Comparison of ENCODE assay signal across 2 cellular contexts in genomic region chr21:46264690-46265144, GRCh38.
TF ChIP-seq lines count a peak whose summit lies in the region.

No MANE protein-coding gene starts in this region.

TF ChIP-seq in HEK293, 187 proteins besides CTCF, POLR2A, EP300 and RAD21:
- TF ChIP-seq SP2 (tag by site-specific recombination; IDR thresholded peaks at IDR 0.05) (peak; percentile 24; the same call in 1 of the 2 replicates), KLF10 (tag by site-specific recombination; IDR thresholded peaks at IDR 0.05) (peak; percentile 97), KLF1 (tag by site-specific recombination; IDR thresholded peaks at IDR 0.05) (peak; percentile 100), KLF9 (tag by site-specific recombination; IDR thresholded peaks at IDR 0.05; ENCODE audit: low read depth) (peak; percentile 100), KLF8 (tag by site-specific recombination; IDR thresholded peaks at IDR 0.05) (peak; percentile 100), HIC1 (tag by site-specific recombination; IDR thresholded peaks at IDR 0.05) (peak; percentile 76; the same call in 1 of the 2 replicates), ZNF792 (tag by site-specific recombination; IDR thresholded peaks at IDR 0.05) (no peak), ZIC2 (tag by site-specific recombination; IDR thresholded peaks at IDR 0.05) (0 out of 2 replicates have a peak, but pooled peaks have one; percentile 24), KLF7 (tag by site-specific recombination; IDR thresholded peaks at IDR 0.05; ENCODE audit: borderline replicate concordance) (peak; percentile 59), KLF17 (tag by site-specific recombination; IDR thresholded peaks at IDR 0.05) (peak; percentile 63; the same call in 1 of the 2 replicates), ZNF580 (tag by site-specific recombination; IDR thresholded peaks at IDR 0.05) (no peak), HOXC10 (CRISPR knock-in tag; IDR thresholded peaks at IDR 0.05) (no peak), GLIS2 (tag by site-specific recombination; IDR thresholded peaks at IDR 0.05) (peak; percentile 68), SP3 (tag by site-specific recombination; IDR thresholded peaks at IDR 0.05) (peak; percentile 64), ZFHX2 (tag by site-specific recombination; conservative IDR thresholded peaks at IDR 0.05) (no peak)

TF ChIP-seq in K562, 482 proteins besides CTCF, POLR2A, EP300 and RAD21:
- TF ChIP-seq TRIM24 (IDR thresholded peaks at IDR 0.05) (no peak), HNRNPL (IDR thresholded peaks at IDR 0.05; ENCODE audit: low read depth, low read length) (0 out of 2 replicates have a peak, but pooled peaks have one; percentile 32), ZNF41 (CRISPR knock-in tag; conservative IDR thresholded peaks at IDR 0.05) (no peak), MAZ (CRISPR knock-in tag; conservative IDR thresholded peaks at IDR 0.05 in 1 of 2, IDR thresholded peaks at IDR 0.05 in 1 of 2) (0 out of 4 replicates have a peak, but pooled peaks of 1 of the 2 experiments have one; percentile 19), TFAP4 (CRISPR knock-in tag; IDR thresholded peaks at IDR 0.05; ENCODE audit: borderline replicate concordance) (0 out of 2 replicates have a peak, but pooled peaks have one; percentile 34), MNT (conservative IDR thresholded peaks at IDR 0.05) (peak in 1 of 2 experiments; percentile 50; a peak in 2 of 4 replicates), RBFOX2 (IDR thresholded peaks at IDR 0.05; ENCODE audit: low read depth, low read length) (peak; percentile 41; the same call in 1 of the 2 replicates), KLF13 (tag; IDR thresholded peaks at IDR 0.05; ENCODE audit: borderline replicate concordance, low read depth) (peak; percentile 90), ZBTB33 (CRISPR knock-in tag; IDR thresholded peaks at IDR 0.05) (peak; percentile 85), POLR2G (IDR thresholded peaks at IDR 0.05; ENCODE audit: low read depth, low read length) (peak; percentile 63; the same call in 1 of the 2 replicates), KLF1 (tag; IDR thresholded peaks at IDR 0.05) (peak; percentile 34; the same call in 1 of the 2 replicates), MYNN (IDR thresholded peaks at IDR 0.05) (peak; percentile 16; the same call in 1 of the 2 replicates), MYNN (CRISPR knock-in tag; IDR thresholded peaks at IDR 0.05) (no peak), CREB1 (IDR thresholded peaks at IDR 0.05) (0 out of 2 replicates have a peak, but pooled peaks have one; percentile 16), CREB1 (CRISPR knock-in tag; IDR thresholded peaks at IDR 0.05) (no peak), THRA (IDR thresholded peaks at IDR 0.05) (no peak), HDAC1 (IDR thresholded peaks at IDR 0.05) (0 out of 4 replicates have a peak, but pooled peaks of 1 of the 2 experiments have one; percentile 29), SMARCC2 (IDR thresholded peaks at IDR 0.05; ENCODE audit: low read depth) (no peak), SAP30 (IDR thresholded peaks at IDR 0.05; ENCODE audit: borderline replicate concordance, insufficient read depth, low read depth, low read length, poor library complexity, severe bottlenecking) (no peak), CTCFL (IDR thresholded peaks at IDR 0.05; ENCODE audit: borderline replicate concordance, insufficient read depth, low read depth, low read length, poor library complexity, severe bottlenecking) (peak; percentile 67), RAD51 (IDR thresholded peaks at IDR 0.05; ENCODE audit: borderline replicate concordance, low read depth) (no peak), SIN3A (IDR thresholded peaks at IDR 0.05; ENCODE audit: borderline replicate concordance in 2 of 2, control insufficient read depth in 1 of 2, low read depth in 2 of 2, low read length in 2 of 2) (peak; percentile 32 to 45; a peak in 2 of 4 replicates)
TF ChIP-seq in K562: peak in this region for 14.
